In genomic region chr16:67716097-67716496, GRCh38 we compare ENCODE assay signal across 19 cellular contexts. TPM values are rescaled to one million over a fixed set of nuclear protein-coding genes. Genes with fewer than 3 reads are reported as not detected.
DNase-seq lines count a peak whose midpoint lies in the region; ATAC-seq and TF ChIP-seq lines count a peak whose summit lies in the region.
"Had no signal": no experiment of that assay in that cellular context is flagged by ENCODE, and none has a peak within 500 bp of the region (broad histone marks: within the 10 kb centered on the region; RNA-seq: fewer than 3 reads in every experiment).

No MANE protein-coding gene starts in this region.

- H2AFZ ChIP-seq in GM23248: no peak overlapping the region

- in situ Hi-C loops in GM23248 (cut with MboI): no loop called here

- no peak overlapping the region for H3K9ac ChIP-seq in GM23248
- H3K9ac ChIP-seq: BLaER1 treated with 17β-estradiol and CSF1 and Interleukin-3, amounts not matched to agents 10 nM and 100 nM had no signal

- H3K9me3 ChIP-seq in right lobe of liver (no peaks in the 10 kb centered on the region), GM23248 (ENCODE audit: low read depth) (no peaks in the 10 kb centered on the region)
- H3K9me3 ChIP-seq: BLaER1 treated with 17β-estradiol and CSF1 and Interleukin-3, amounts not matched to agents 10 nM and 100 nM; SJSA1 had no signal

- TF ChIP-seq CTCF in brain (conservative IDR thresholded peaks at IDR 0.05): no peak
- no peak for TF ChIP-seq CTCF in right lobe of liver (IDR thresholded peaks at IDR 0.05)

- TF ChIP-seq POLR2A in right lobe of liver (IDR thresholded peaks at IDR 0.05): no peak

- peaks cover 14% of the 10 kb centered on the region for H3K27me3 Mint-ChIP-seq in brain

- H3K27ac Mint-ChIP-seq in brain: no peak overlapping the region

- intact Hi-C loops in right lobe of liver (cut with DNase I): no loop called here

- peak overlapping the region; percentile 28 to 95 (median 57) for H3K4me3 Mint-ChIP-seq in brain

- peaks cover 73% of the 10 kb centered on the region for H3K79me2 ChIP-seq in GM23248 (ENCODE audit: insufficient read depth)

- H3K4me3 ChIP-seq in right lobe of liver (peak overlapping the region in 1 of 3 donors; percentile 20), GM23248 (no peak overlapping the region)
- H3K4me3 ChIP-seq: BLaER1 treated with 17β-estradiol and CSF1 and Interleukin-3, amounts not matched to agents 10 nM and 100 nM; SJSA1 had no signal

- peak; percentile 7 to 48 (median 15) for ATAC-seq in right lobe of liver
- ATAC-seq in HG03025 (IDR thresholded peaks at IDR 0.05; ENCODE audit: low FRiP score, unreplicated experiment): no peak
- ATAC-seq: PC-3 had no signal

- DNase-seq in DMS53 (lab: John Stamatoyannopoulos, UW) (peak; percentile 7), DMS53 treated with DMSO at 0.1 percent for 48 hours (lab: John Stamatoyannopoulos, UW; ENCODE audit: unreplicated experiment) (no peak), right lobe of liver (no peak), GF-D8 (lab: John Stamatoyannopoulos, UW) (no peak), GM23248 (no peak)
- no peak for DNase-seq in stimulated activated CD4-positive, alpha-beta T cell treated with anti-CD3 and anti-CD28 coated beads, Interleukin-4, amount 100 ng/mL, for 4 hours
- DNase-seq: DMS79, GOT3, IMR-90, MV-4-11, NCI-H1436 treated with DMSO at 0.1 percent for 48 hours, NCI-H2081, NCI-H524, PC-3 had no signal

- peaks cover 66% of the 10 kb centered on the region for H3K4me1 Mint-ChIP-seq in brain

- H3K9me2 ChIP-seq in GM23248 (ENCODE audit: insufficient read depth): no peaks in the 10 kb centered on the region

- no peaks in the 10 kb centered on the region for H3K27me3 ChIP-seq in right lobe of liver
- no peaks in the 10 kb centered on the region for H3K27me3 ChIP-seq in GM23248 (replicated peaks; ENCODE audit: insufficient read depth)
- H3K27me3 ChIP-seq: BLaER1 treated with 17β-estradiol and CSF1 and Interleukin-3, amounts not matched to agents 10 nM and 100 nM; SJSA1 had no signal

- H3K4me1 ChIP-seq in right lobe of liver (peaks cover 0 to 62% (median 25%) of the 10 kb centered on the region in 4 donors), GM23248 (ENCODE audit: insufficient read depth) (peaks cover 18% of the 10 kb centered on the region)

- peaks cover 11% of the 10 kb centered on the region; the same call in 1 of the 2 replicates for H3F3A ChIP-seq in GM23248 (ENCODE audit: insufficient read depth)

- no peak overlapping the region for H3K4me2 ChIP-seq in GM23248 (ENCODE audit: unreplicated experiment)

- WGBS in right lobe of liver (ENCODE audit: insufficient coverage, low coverage, low lambda C conversion rate, missing lambda C conversion rate): 45% methylated on average over 2 of the region's 2 CpGs
- WGBS in GM23248 (ENCODE audit: low coverage in 1 of 2, low lambda C conversion rate in 2 of 2, missing lambda C conversion rate in 2 of 2), 2 experiments: 94 to 100% methylated on average over 2 of the region's 2 CpGs

- peaks cover 42% of the 10 kb centered on the region for H3K36me3 Mint-ChIP-seq in brain

- no peaks in the 10 kb centered on the region for H3K36me3 ChIP-seq in right lobe of liver
- no peaks in the 10 kb centered on the region for H3K36me3 ChIP-seq in GM23248 (ENCODE audit: low read depth)

- H3K27ac ChIP-seq in right lobe of liver: peak overlapping the region in 2 of 3 donors; percentile 38 to 59
- H3K27ac ChIP-seq in GM23248: no peak overlapping the region
- H3K27ac ChIP-seq: 22Rv1; BLaER1 treated with 17β-estradiol and CSF1 and Interleukin-3, amounts not matched to agents 10 nM and 100 nM; SJSA1 had no signal

- peaks cover 0 to 2% (median 0%) of the 10 kb centered on the region in 5 experiments for H3K9me3 Mint-ChIP-seq in brain

- no peaks in the 10 kb centered on the region; the same call in 1 of the 2 replicates for H4K20me1 ChIP-seq in GM23248 (ENCODE audit: insufficient read depth)

RNA-seq across cellular contexts. Expression of gene GFOD2, which starts 3.0 kb away (rescaled TPM):
- polyA plus RNA-seq in brain (ENCODE audit: insufficient read depth, low read depth, low replicate concordance) (38.7 TPM), GM23248 (2016; fragmentation: Nextera tagmentation; extraction: Ambion mirVana) (10.1 and 11.4 TPM in 2 replicates)
- 10 to 100 TPM; 19.7 to 39.7 (median 24.6) TPM for total RNA-seq in right lobe of liver
- 10.2 and 17.5 TPM in 2 replicates for total RNA-seq in GM23248 (2014; rRNA removed; shearing (Covaris generic))

RNA-seq across cellular contexts. Expression of gene C16orf86, which starts 49.5 kb away (rescaled TPM):
- 6.6 TPM for polyA plus RNA-seq in brain (ENCODE audit: insufficient read depth, low read depth, low replicate concordance)
- 1 to 10 TPM; 1.4 to 4.3 (median 2.5) TPM for total RNA-seq in right lobe of liver
- 2.1 and 6.6 TPM in 2 replicates for total RNA-seq in GM23248 (2014; rRNA removed; shearing (Covaris generic))
- polyA plus RNA-seq in GM23248 (2016; fragmentation: Nextera tagmentation; extraction: Ambion mirVana): 2.8 and 3.4 TPM in 2 replicates
- total RNA-seq: PC-3 had no signal

RNA-seq across cellular contexts. Expression of gene ENKD1, which starts 49.5 kb away (rescaled TPM):
- polyA plus RNA-seq in brain (ENCODE audit: insufficient read depth, low read depth, low replicate concordance) (43.7 TPM), GM23248 (2016; fragmentation: Nextera tagmentation; extraction: Ambion mirVana) (6.7 and 8.3 TPM in 2 replicates)
- 1 to 10 TPM; 4.4 to 8.9 (median 7.3) TPM for total RNA-seq in right lobe of liver
- 11.2 and 15.0 TPM in 2 replicates for total RNA-seq in GM23248 (2014; rRNA removed; shearing (Covaris generic))

RNA-seq across cellular contexts. Expression of gene PARD6A, which starts 55.3 kb away (rescaled TPM):
- polyA plus RNA-seq in brain (ENCODE audit: insufficient read depth, low read depth, low replicate concordance) (39.6 TPM), GM23248 (2016; fragmentation: Nextera tagmentation; extraction: Ambion mirVana) (0.58 and 0.70 TPM in 2 replicates)
- 1 to 10 TPM; 1.3 to 4.8 (median 2.6) TPM for total RNA-seq in right lobe of liver
- total RNA-seq in GM23248 (2014; rRNA removed; shearing (Covaris generic)): 0.97 TPM in 1 of 2 replicates, not detected in the other

RNA-seq across cellular contexts. Expression of gene ACD, which starts 56.0 kb away (rescaled TPM):
- polyA plus RNA-seq in brain (ENCODE audit: insufficient read depth, low read depth, low replicate concordance): 59.2 TPM
- total RNA-seq in right lobe of liver: 1 to 10 TPM; 4.0 to 8.2 (median 5.9) TPM
- total RNA-seq in GM23248 (2014; rRNA removed; shearing (Covaris generic)): 25.8 and 33.4 TPM in 2 replicates
- polyA plus RNA-seq in GM23248 (2016; fragmentation: Nextera tagmentation; extraction: Ambion mirVana): 24.0 and 25.2 TPM in 2 replicates
